9 cellular contexts compared by ENCODE assay signal in the genomic region with DNA sequence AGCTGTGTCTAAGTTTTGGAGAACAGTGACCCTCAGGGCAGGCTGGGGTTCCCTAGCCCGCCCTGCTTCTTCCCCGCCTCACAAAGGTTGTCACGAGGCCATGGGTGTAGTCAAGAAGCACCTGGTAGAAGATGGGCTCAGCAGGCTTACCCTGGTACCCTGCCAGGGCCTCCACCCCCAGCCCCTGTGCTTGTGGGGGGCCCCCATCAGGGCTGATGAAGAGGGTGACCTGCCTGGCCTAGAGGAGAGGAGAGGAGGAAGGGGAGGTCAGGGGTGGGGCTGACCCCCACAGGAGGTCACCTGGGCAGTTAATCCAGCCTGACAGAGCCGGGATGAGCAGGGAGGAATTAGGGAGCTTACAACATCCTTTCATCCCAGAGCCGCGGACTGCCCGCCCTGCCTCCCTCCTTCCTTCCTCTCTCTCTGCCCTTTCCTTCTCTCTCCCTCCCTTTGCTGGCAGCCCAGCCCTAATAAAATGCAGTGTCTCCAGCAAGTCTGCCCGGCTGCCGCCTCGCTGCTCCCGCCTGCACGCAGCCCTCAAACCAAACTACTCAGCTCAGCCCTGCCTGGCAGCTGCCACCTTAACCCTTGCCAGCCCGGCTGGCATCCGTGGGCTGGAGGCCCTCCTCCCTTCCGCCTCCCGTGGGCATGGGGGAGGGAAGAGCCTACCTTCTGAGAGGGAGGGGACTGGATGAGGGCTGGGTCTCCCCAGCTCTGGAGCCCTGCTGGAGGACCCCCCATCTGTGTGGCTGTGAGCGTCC. TPM values are rescaled to one million over a fixed set of nuclear protein-coding genes. Genes with fewer than 3 reads are reported as not detected.
DNase-seq lines count a peak whose midpoint lies in the region; ATAC-seq and TF ChIP-seq lines count a peak whose summit lies in the region.
"Had no signal": no experiment of that assay in that cellular context is flagged by ENCODE, and none has a peak within 500 bp of the region (broad histone marks: within the 10 kb centered on the region; RNA-seq: fewer than 3 reads in every experiment).

No MANE protein-coding gene starts in this region.

- H3K36me3 ChIP-seq in neural progenitor cell (no peaks in the 10 kb centered on the region), uterus (no peaks in the 10 kb centered on the region)
- H3K36me3 ChIP-seq: pancreas had no signal

- no peak overlapping the region for H3K9ac ChIP-seq in neural progenitor cell

- H2AFZ ChIP-seq in neural progenitor cell (replicated peaks), result no peak overlapping the region

- no peak overlapping the region for H3K27ac Mint-ChIP-seq in neural progenitor cell
- no peak overlapping the region for H3K27ac Mint-ChIP-seq in activated T-helper 17 cell treated with anti-CD3 and anti-CD28 coated beads, Interleukin-2, amount 50 U/mL, for 72 hours
- no peak overlapping the region for H3K27ac Mint-ChIP-seq in natural killer cell

- no peak for TF ChIP-seq POLR2A in uterus (IDR thresholded peaks at IDR 0.05)

- H3K4me3 ChIP-seq in neural progenitor cell (peak overlapping the region; percentile 17), uterus (no peak overlapping the region)
- H3K4me3 ChIP-seq: pancreas had no signal

- no peaks in the 10 kb centered on the region for H3K79me2 ChIP-seq in neural progenitor cell (ENCODE audit: low read depth)

- H3K4me1 Mint-ChIP-seq in neural progenitor cell, result peaks cover 2% of the 10 kb centered on the region
- H3K4me1 Mint-ChIP-seq in activated T-helper 17 cell treated with anti-CD3 and anti-CD28 coated beads, Interleukin-2, amount 50 U/mL, for 72 hours, result no peaks in the 10 kb centered on the region
- H3K4me1 Mint-ChIP-seq in natural killer cell, result peaks cover 0 to 2% of the 10 kb centered on the region in 2 donors

- no peak for ATAC-seq in activated T-helper 17 cell treated with anti-CD3 and anti-CD28 coated beads, Interleukin-2, amount 50 U/mL, for 72 hours (replicated peaks)
- ATAC-seq in HG02970 (IDR thresholded peaks at IDR 0.05; ENCODE audit: low FRiP score, unreplicated experiment) (no peak), natural killer cell (no peak)

- H3K27ac ChIP-seq in neural progenitor cell, result no peak overlapping the region
- no peak overlapping the region for H3K27ac ChIP-seq in uterus
- H3K27ac ChIP-seq: pancreas had no signal

- no peaks in the 10 kb centered on the region for H3K9me3 ChIP-seq in neural progenitor cell (ENCODE audit: low read depth)
- H3K9me3 ChIP-seq in uterus, result no peaks in the 10 kb centered on the region
- H3K9me3 ChIP-seq: pancreas had no signal

- H3K4me1 ChIP-seq in neural progenitor cell (peaks cover 17% of the 10 kb centered on the region), uterus (no peaks in the 10 kb centered on the region)
- H3K4me1 ChIP-seq: pancreas had no signal

- peak overlapping the region; percentile 75 for H3K4me2 ChIP-seq in neural progenitor cell

- H3K9me3 Mint-ChIP-seq in neural progenitor cell (no peaks in the 10 kb centered on the region), natural killer cell (no peaks in the 10 kb centered on the region)
- no peaks in the 10 kb centered on the region for H3K9me3 Mint-ChIP-seq in activated T-helper 17 cell treated with anti-CD3 and anti-CD28 coated beads, Interleukin-2, amount 50 U/mL, for 72 hours

- H3K4me3 Mint-ChIP-seq in neural progenitor cell (no peak overlapping the region), natural killer cell (no peak overlapping the region)
- H3K4me3 Mint-ChIP-seq in activated T-helper 17 cell treated with anti-CD3 and anti-CD28 coated beads, Interleukin-2, amount 50 U/mL, for 72 hours, result no peak overlapping the region

- TF ChIP-seq CTCF in neural progenitor cell (IDR thresholded peaks at IDR 0.05) (no peak), natural killer cell (IDR thresholded peaks at IDR 0.05) (no peak), uterus (IDR thresholded peaks at IDR 0.05) (no peak)

- H3F3A ChIP-seq in neural progenitor cell (ENCODE audit: low read depth), result peaks cover 18% of the 10 kb centered on the region

- H3K27me3 ChIP-seq in neural progenitor cell, result peaks cover 74% of the 10 kb centered on the region
- peaks cover 4 to 18% of the 10 kb centered on the region in 2 donors for H3K27me3 ChIP-seq in uterus

- H3K36me3 Mint-ChIP-seq in neural progenitor cell (no peaks in the 10 kb centered on the region), natural killer cell (no peaks in the 10 kb centered on the region)
- no peaks in the 10 kb centered on the region for H3K36me3 Mint-ChIP-seq in activated T-helper 17 cell treated with anti-CD3 and anti-CD28 coated beads, Interleukin-2, amount 50 U/mL, for 72 hours (ENCODE audit: low read depth)

- intact Hi-C loops in natural killer cell (cut with micrococcal nuclease) (no loop called here), uterus (cut with DNase I; ENCODE audit: low total_unique reads) (no loop called here)

- DNase-seq in ELF-1 (ENCODE audit: low read depth, low spot score) (peak; percentile 69), NCI-H1694 treated with DMSO at 0.1 percent for 48 hours (lab: John Stamatoyannopoulos, UW) (peak; percentile 79), SW480 (ENCODE audit: low spot score) (peak; percentile 64), neural progenitor cell (ENCODE audit: low spot score) (peak; percentile 69), natural killer cell (no peak), uterus (no peak)

- no peaks in the 10 kb centered on the region for H4K20me1 ChIP-seq in neural progenitor cell (ENCODE audit: low read depth)

- H3K27me3 Mint-ChIP-seq in neural progenitor cell (ENCODE audit: insufficient read depth, low read depth) (peaks cover 62% of the 10 kb centered on the region), natural killer cell (ENCODE audit: low read depth in 2 of 2) (peaks cover 58 to 63% of the 10 kb centered on the region in 2 donors)
- H3K27me3 Mint-ChIP-seq in activated T-helper 17 cell treated with anti-CD3 and anti-CD28 coated beads, Interleukin-2, amount 50 U/mL, for 72 hours, result peaks cover 52% of the 10 kb centered on the region

RNA-seq across cellular contexts. Expression of a gene that starts 7.2 kb away (rescaled TPM):
- total RNA-seq in neural progenitor cell (ENCODE audit: low replicate concordance), result 0.04 and 0.87 TPM in 2 replicates
- total RNA-seq in activated T-helper 17 cell treated with anti-CD3 and anti-CD28 coated beads, Interleukin-2, amount 50 U/mL, for 72 hours, result not detected
- not detected for total RNA-seq in natural killer cell
- under 1 TPM in 1 of 4 donors, not detected in 3; 0.28 TPM for total RNA-seq in uterus

RNA-seq across cellular contexts. Expression of a gene that starts 18.9 kb away (rescaled TPM):
- total RNA-seq in neural progenitor cell (ENCODE audit: low replicate concordance) (0.53 TPM in 1 of 2 replicates, not detected in the other), natural killer cell (1 to 10 TPM in 1 of 3 donors, under 1 TPM in 1, not detected in 1; 0.35 to 1.1 TPM), uterus (not detected)
- total RNA-seq in activated T-helper 17 cell treated with anti-CD3 and anti-CD28 coated beads, Interleukin-2, amount 50 U/mL, for 72 hours, result under 1 TPM; 0.39 to 0.61 TPM

Comparison
In these comparisons a context has a peak if more than half of its experiments do, and no peak if none do; other contexts are left out.
1. DNase-seq: peak in ELF-1 (single experiment), NCI-H1694 treated with DMSO at 0.1 percent for 48 hours (single experiment), SW480 (single experiment) and neural progenitor cell (single experiment); none in natural killer cell (single experiment) and uterus (0 of 2).